Comparison of ENCODE assay signal across 9 cellular contexts in genomic region chr16:50743575-50744225, GRCh38. TPM values are rescaled to one million over a fixed set of nuclear protein-coding genes. Genes with fewer than 3 reads are reported as not detected.
DNase-seq lines count a peak whose midpoint lies in the region; ATAC-seq and TF ChIP-seq lines count a peak whose summit lies in the region.
"Had no signal": no experiment of that assay in that cellular context is flagged by ENCODE, and none has a peak within 500 bp of the region (broad histone marks: within the 10 kb centered on the region; RNA-seq: fewer than 3 reads in every experiment).

No MANE protein-coding gene starts in this region.

- no peaks in the 10 kb centered on the region for H3K27me3 Mint-ChIP-seq in T-helper 17 cell

- peak overlapping the region; percentile 72 for H3K4me3 ChIP-seq in GM12865 (ENCODE audit: low read depth, low read length)
- H3K4me3 ChIP-seq in fibroblast of villous mesenchyme (ENCODE audit: low read depth, low read length) = no peak overlapping the region
- H3K4me3 ChIP-seq in gastrocnemius medialis = peak overlapping the region in 2 of 4 donors; percentile 93 to 98

- H3K9me3 ChIP-seq in T-helper 17 cell (ENCODE audit: control insufficient read depth, low read length, poor library complexity, severe bottlenecking) (no peaks in the 10 kb centered on the region), gastrocnemius medialis (no peaks in the 10 kb centered on the region)

- peaks cover 51% of the 10 kb centered on the region for H3K4me1 Mint-ChIP-seq in T-helper 17 cell

- peaks cover 43 to 54% of the 10 kb centered on the region in 2 donors for H3K4me1 ChIP-seq in gastrocnemius medialis

- peaks cover 13% of the 10 kb centered on the region for H3K36me3 Mint-ChIP-seq in T-helper 17 cell (ENCODE audit: low read depth)

- H3K27me3 ChIP-seq in gastrocnemius medialis = no peaks in the 10 kb centered on the region

- intact Hi-C loops in gastrocnemius medialis (cut with DNase I; ENCODE audit: low total_unique reads) = loop anchor here (2.0 to 10.0 kb wide), 5 partner anchors 75 to 716 kb away; partner anchors contain the start of genes BRD7, CNEP1R1, HEATR3 and NKD1

- DNase-seq in GM12865 (ENCODE audit: low read depth) (no peak), T-helper 17 cell (no peak), fibroblast of villous mesenchyme (ENCODE audit: low read depth) (peak; percentile 11), gastrocnemius medialis (no peak), HCEC 1CT (no peak), NCI-H1105 (lab: John Stamatoyannopoulos, UW) (no peak)
- DNase-seq: stimulated activated CD4-positive, alpha-beta T cell treated with anti-CD3 and anti-CD28 coated beads, Interleukin-12 subunit alpha, Interleukin-12 subunit beta, amount 100 ng/mL, for 4 hours had no signal

- no peak for TF ChIP-seq POLR2A in gastrocnemius medialis (IDR thresholded peaks at IDR 0.05)

- peak overlapping the region; percentile 98 for H3K27ac Mint-ChIP-seq in T-helper 17 cell

- ATAC-seq in T-helper 17 cell (no peak), gastrocnemius medialis (no peak), GM18907 (IDR thresholded peaks at IDR 0.05; ENCODE audit: unreplicated experiment) (no peak), GM21447 (IDR thresholded peaks at IDR 0.05; ENCODE audit: unreplicated experiment) (no peak)

- peak overlapping the region; percentile 94 for H3K4me3 Mint-ChIP-seq in T-helper 17 cell

- peaks cover 0 to 6% of the 10 kb centered on the region in 2 donors for H3K36me3 ChIP-seq in gastrocnemius medialis

- in situ Hi-C loops in gastrocnemius medialis (cut with MboI; ENCODE audit: low sequenced_read_pairs in 4 of 4) = no loop called here

- no peak for TF ChIP-seq CTCF in GM12865 (IDR thresholded peaks at IDR 0.05; ENCODE audit: insufficient read depth, low read depth, low read length, missing control alignments)
- no peak for TF ChIP-seq CTCF in fibroblast of villous mesenchyme (IDR thresholded peaks at IDR 0.05; ENCODE audit: insufficient read depth, low read depth, low read length)
- TF ChIP-seq CTCF in gastrocnemius medialis (IDR thresholded peaks at IDR 0.05 in 4 of 5, conservative IDR thresholded peaks at IDR 0.05 in 1 of 5) = no peak

- peak overlapping the region; percentile 85 to 99 (median 93) for H3K27ac ChIP-seq in gastrocnemius medialis

RNA-seq across cellular contexts. Expression of gene CYLD, which starts 1.8 kb away (rescaled TPM):
- total RNA-seq in T-helper 17 cell = 100 to 1,000 TPM; 411 to 412 TPM
- 35.4 and 67.8 TPM in 2 replicates for total RNA-seq in fibroblast of villous mesenchyme
- total RNA-seq in gastrocnemius medialis = 100 to 1,000 TPM in 3 of 4 donors, 10 to 100 TPM in 1; 49.2 to 177 (median 135) TPM

RNA-seq across cellular contexts. Expression of gene NOD2, which starts 50.3 kb away (rescaled TPM):
- total RNA-seq in T-helper 17 cell = 10 to 100 TPM in 1 of 2 donors, 1 to 10 TPM in 1; 9.4 to 16.6 TPM
- not detected in 2 replicates for total RNA-seq in fibroblast of villous mesenchyme
- 1 to 10 TPM in 3 of 4 donors, under 1 TPM in 1; 0.27 to 2.1 (median 1.7) TPM for total RNA-seq in gastrocnemius medialis
